Comparison of ENCODE assay signal across 25 cellular contexts in the genomic region with DNA sequence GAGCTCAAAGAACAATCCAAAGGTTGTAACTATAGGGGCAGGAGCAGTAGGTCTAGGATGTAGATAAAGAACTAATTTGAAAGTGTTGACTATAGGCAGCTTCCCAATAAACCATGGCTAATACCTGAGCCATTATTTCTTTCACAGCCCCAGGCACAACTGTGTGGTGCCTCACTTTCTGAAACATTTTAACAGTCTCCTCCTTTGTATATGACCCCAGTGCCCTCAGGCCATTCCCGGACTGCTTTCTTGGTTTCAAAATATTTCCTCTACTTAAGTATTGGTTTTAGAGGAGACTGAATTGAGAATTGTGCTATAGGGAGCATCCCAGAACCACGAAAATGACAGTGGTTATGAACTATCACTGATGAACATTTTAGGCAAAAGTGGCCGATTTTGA.
"Had no signal": no experiment of that assay in that cellular context is flagged by ENCODE, and none has a peak within 500 bp of the region (broad histone marks: within the 10 kb centered on the region; RNA-seq: fewer than 3 reads in every experiment).

No MANE protein-coding gene starts in this region.

- H3K27ac ChIP-seq: left ventricle myocardium inferior, pancreas, prostate gland, skin epidermis, spleen, tibial nerve, uterus had no signal

- H3K36me3 ChIP-seq: left ventricle myocardium inferior, pancreas, prostate gland, spleen, tibial nerve, uterus had no signal

- H3K27me3 ChIP-seq: pancreas, spleen, tibial nerve, uterus had no signal

- H3K9me3 Mint-ChIP-seq: stimulated activated memory B cell treated with anti-CD40 and anti-IgM and Interleukin-4, amounts not matched to agents 10 μg/mL and 1 μg/mL and 100 μg/mL, for 72 hours; stimulated activated naive CD8-positive, alpha-beta T cell treated with anti-CD3 and anti-CD28 coated beads, Interleukin-15, amount 100 ng/mL, for 72 hours; type B pancreatic cell had no signal

- H3K27ac Mint-ChIP-seq: naive thymus-derived CD4-positive, alpha-beta T cell; natural killer cell treated with Interleukin-12 subunit alpha and Interleukin-12 subunit beta and Interleukin-15 and Interleukin-18, amount 100 ng/mL, for 72 hours; stimulated activated memory B cell treated with anti-CD40 and anti-IgM and Interleukin-4, amounts not matched to agents 10 μg/mL and 1 μg/mL and 100 μg/mL, for 72 hours; stimulated activated naive CD8-positive, alpha-beta T cell treated with anti-CD3 and anti-CD28 coated beads, Interleukin-15, amount 100 ng/mL, for 72 hours; type B pancreatic cell had no signal

- DNase-seq: hippocampal formation; kidney; left ventricle myocardium inferior; midbrain; mucosa of descending colon; naive thymus-derived CD4-positive, alpha-beta T cell; nucleus accumbens; pancreas; posterior cingulate gyrus; retina; right cardiac atrium; spleen; stimulated activated CD4-positive, alpha-beta T cell treated with anti-CD3 and anti-CD28 coated beads, Interleukin-4, amount 100 ng/mL, for 24 hours; stimulated activated naive CD4-positive, alpha-beta T cell treated with Interleukin-2 at 50 U/mL for 16 hours; stimulated activated naive CD8-positive, alpha-beta T cell treated with anti-CD3 and anti-CD28 coated beads, Interleukin-15, amount 100 ng/mL, for 72 hours; substantia nigra; uterus had no signal

- H3K4me3 ChIP-seq: left ventricle myocardium inferior, lung, mucosa of descending colon, pancreas, prostate gland, skin epidermis, spleen, tibial nerve, uterus had no signal

- H3K4me3 Mint-ChIP-seq: naive thymus-derived CD4-positive, alpha-beta T cell; natural killer cell treated with Interleukin-12 subunit alpha and Interleukin-12 subunit beta and Interleukin-15 and Interleukin-18, amount 100 ng/mL, for 72 hours; stimulated activated memory B cell treated with anti-CD40 and anti-IgM and Interleukin-4, amounts not matched to agents 10 μg/mL and 1 μg/mL and 100 μg/mL, for 72 hours; stimulated activated naive CD8-positive, alpha-beta T cell treated with anti-CD3 and anti-CD28 coated beads, Interleukin-15, amount 100 ng/mL, for 72 hours; type B pancreatic cell had no signal

- H3K4me1 ChIP-seq: left ventricle myocardium inferior, pancreas, prostate gland, spleen, tibial nerve, uterus had no signal

- ATAC-seq: mucosa of descending colon; naive thymus-derived CD4-positive, alpha-beta T cell; natural killer cell treated with Interleukin-12 subunit alpha and Interleukin-12 subunit beta and Interleukin-15 and Interleukin-18, amount 100 ng/mL, for 72 hours; pancreas; right cardiac atrium; sciatic nerve; stimulated activated memory B cell treated with anti-CD40 and anti-IgM and Interleukin-4, amounts not matched to agents 10 μg/mL and 1 μg/mL and 100 μg/mL, for 72 hours; stimulated activated naive CD8-positive, alpha-beta T cell treated with anti-CD3 and anti-CD28 coated beads, Interleukin-15, amount 100 ng/mL, for 72 hours had no signal

- H3K36me3 Mint-ChIP-seq: naive thymus-derived CD4-positive, alpha-beta T cell; natural killer cell treated with Interleukin-12 subunit alpha and Interleukin-12 subunit beta and Interleukin-15 and Interleukin-18, amount 100 ng/mL, for 72 hours; stimulated activated memory B cell treated with anti-CD40 and anti-IgM and Interleukin-4, amounts not matched to agents 10 μg/mL and 1 μg/mL and 100 μg/mL, for 72 hours; type B pancreatic cell had no signal

- H3K4me1 Mint-ChIP-seq: naive thymus-derived CD4-positive, alpha-beta T cell; stimulated activated memory B cell treated with anti-CD40 and anti-IgM and Interleukin-4, amounts not matched to agents 10 μg/mL and 1 μg/mL and 100 μg/mL, for 72 hours; stimulated activated naive CD8-positive, alpha-beta T cell treated with anti-CD3 and anti-CD28 coated beads, Interleukin-15, amount 100 ng/mL, for 72 hours had no signal
